4 cellular contexts compared by ENCODE assay signal in genomic region chr16:50945136-50945535, GRCh38.
"Had no signal": no experiment of that assay in that cellular context is flagged by ENCODE, and none has a peak within 500 bp of the region (broad histone marks: within the 10 kb centered on the region; RNA-seq: fewer than 3 reads in every experiment).

No MANE protein-coding gene starts in this region.

- H3K4me3 ChIP-seq: GM23338 had no signal

- DNase-seq: H9, HCEC 1CT, IMR-90 had no signal
